15 cellular contexts compared by ENCODE assay signal in the genomic region with DNA sequence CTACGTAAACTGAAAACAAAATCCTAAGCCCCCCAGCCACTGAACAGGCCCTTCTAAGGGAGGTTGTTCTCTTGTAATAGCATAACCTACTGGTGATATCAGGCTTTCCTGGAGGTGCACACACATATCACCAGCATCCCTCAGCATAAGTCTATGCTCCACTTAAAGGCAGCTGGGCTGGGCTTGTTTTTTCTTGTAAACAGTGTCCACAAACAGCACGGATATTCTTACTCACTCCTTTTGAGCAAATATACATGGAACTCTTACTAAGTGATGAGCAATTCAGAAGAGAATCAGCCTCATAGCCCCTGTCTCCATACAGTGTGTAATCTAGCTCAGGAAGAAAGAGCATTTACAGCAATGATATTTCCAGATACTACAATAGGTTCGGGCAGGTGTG. TPM values are rescaled to one million over a fixed set of nuclear protein-coding genes. Genes with fewer than 3 reads are reported as not detected.
DNase-seq lines count a peak whose midpoint lies in the region; ATAC-seq and TF ChIP-seq lines count a peak whose summit lies in the region.
"Had no signal": no experiment of that assay in that cellular context is flagged by ENCODE, and none has a peak within 500 bp of the region (broad histone marks: within the 10 kb centered on the region; RNA-seq: fewer than 3 reads in every experiment).

No MANE protein-coding gene starts in this region.

- no peak overlapping the region for H2AK9ac ChIP-seq in IMR-90 (replicated peaks; ENCODE audit: low read depth, low read length, poor library complexity)

- H3K36me3 Mint-ChIP-seq in CD14-positive monocyte: no peaks in the 10 kb centered on the region
- H3K36me3 Mint-ChIP-seq: CD8-positive, alpha-beta T cell had no signal

- H2AK5ac ChIP-seq in IMR-90 (ENCODE audit: low read depth, low read length): no peak overlapping the region

- H2BK15ac ChIP-seq in IMR-90 (ENCODE audit: low read depth, low read length): no peak overlapping the region

- H2BK120ac ChIP-seq in IMR-90 (ENCODE audit: low read depth, low read length): no peak overlapping the region

- ATAC-seq in IMR-90 (ENCODE audit: low read depth): peak; percentile 83
- ATAC-seq: CD8-positive, alpha-beta T cell had no signal

- no peak overlapping the region for H3K4me3 Mint-ChIP-seq in CD14-positive monocyte
- H3K4me3 Mint-ChIP-seq: CD8-positive, alpha-beta T cell had no signal

- H2BK20ac ChIP-seq in IMR-90 (ENCODE audit: low read depth, low read length): no peak overlapping the region

- H3K79me1 ChIP-seq in IMR-90 (ENCODE audit: low read depth in 1 of 2, low read length in 2 of 2): no peaks in the 10 kb centered on the region

- H2BK5ac ChIP-seq in IMR-90 (ENCODE audit: low read depth, low read length, poor library complexity, severe bottlenecking): no peak overlapping the region

- no peak overlapping the region for H3K4ac ChIP-seq in IMR-90 (ENCODE audit: low read depth, low read length)

- H3K27ac Mint-ChIP-seq in CD14-positive monocyte: no peak overlapping the region
- H3K27ac Mint-ChIP-seq: CD8-positive, alpha-beta T cell had no signal

- in situ Hi-C loops in IMR-90 (cut with MboI; ENCODE audit: low sequenced_read_pairs): no loop called here

- dilution Hi-C loops in IMR-90 (cut with HindIII; ENCODE audit: low sequenced_read_pairs, unreplicated experiment): no loop called here

- H3K9me1 ChIP-seq in IMR-90 (ENCODE audit: insufficient read depth, low read length): no peaks in the 10 kb centered on the region

- WGBS in IMR-90 (ENCODE audit: extremely low coverage in 2 of 2, insufficient read length in 1 of 2), 2 experiments: no CpG with 5 or more reads among the region's 3 CpGs

- no peak overlapping the region for H2AFZ ChIP-seq in IMR-90 (replicated peaks; ENCODE audit: low read length, poor library complexity)
- H2AFZ ChIP-seq: GM23248 had no signal

- no peak overlapping the region for H3K9ac ChIP-seq in IMR-90 (ENCODE audit: low read depth, low read length)
- H3K9ac ChIP-seq: BLaER1, GM23248 had no signal

- no peak overlapping the region for H4K91ac ChIP-seq in IMR-90 (ENCODE audit: insufficient read depth, low read depth, low read length)

- no peak overlapping the region for H4K5ac ChIP-seq in IMR-90 (ENCODE audit: low read depth, low read length)

- peaks cover 8% of the 10 kb centered on the region for H3K27me3 ChIP-seq in IMR-90 (ENCODE audit: control insufficient read depth, insufficient read depth, low read length)
- H3K27me3 ChIP-seq in SJCRH30: no peaks in the 10 kb centered on the region
- H3K27me3 ChIP-seq: BLaER1 had no signal

- intact Hi-C loops in IMR-90 (cut with micrococcal nuclease): no loop called here
- intact Hi-C loops in CD14-positive monocyte (cut with micrococcal nuclease): no loop called here

- no peaks in the 10 kb centered on the region for H3K9me3 ChIP-seq in IMR-90 (ENCODE audit: control insufficient read depth, insufficient read depth, low read length)
- no peaks in the 10 kb centered on the region for H3K9me3 ChIP-seq in SJCRH30 (replicated peaks)
- H3K9me3 ChIP-seq: HAP-1 had no signal

- POLR2A ChIA-PET in IMR-90 (lab: Charles Lee; ENCODE audit: unreplicated experiment): no interaction called here

- H3K4me1 Mint-ChIP-seq in CD14-positive monocyte: no peaks in the 10 kb centered on the region

- H3K4me1 ChIP-seq in IMR-90 (ENCODE audit: control insufficient read depth, insufficient read depth, low read length) (no peaks in the 10 kb centered on the region), SJCRH30 (peaks cover 2% of the 10 kb centered on the region)
- H3K4me1 ChIP-seq: BLaER1, HAP-1 had no signal

- H3K27me3 Mint-ChIP-seq in CD14-positive monocyte (ENCODE audit: low read depth in 3 of 3): peaks cover 4 to 15% (median 11%) of the 10 kb centered on the region in 3 donors

- CTCF ChIA-PET in IMR-90 (lab: Yijun Ruan, JAX): no interaction called here

- H3K9me3 Mint-ChIP-seq in CD14-positive monocyte: peaks cover 0 to 8% (median 3%) of the 10 kb centered on the region in 7 donors
- H3K9me3 Mint-ChIP-seq: CD8-positive, alpha-beta T cell had no signal

- no peak overlapping the region for H3K23ac ChIP-seq in IMR-90 (ENCODE audit: low read depth, low read length)

- no peak overlapping the region for H3K27ac ChIP-seq in IMR-90 (ENCODE audit: insufficient read depth, low read length)
- H3K27ac ChIP-seq in SJCRH30: no peak overlapping the region
- H3K27ac ChIP-seq: BLaER1, GM23248 had no signal

- H3K4me3 ChIP-seq in IMR-90 (ENCODE audit: insufficient read depth, low read depth, low read length): no peak overlapping the region
- H3K4me3 ChIP-seq in epithelial cell of esophagus (ENCODE audit: low read length): no peak overlapping the region
- no peak overlapping the region for H3K4me3 ChIP-seq in SJCRH30
- H3K4me3 ChIP-seq: BLaER1, GM23248, HAP-1 had no signal

- no peak overlapping the region for H3K4me2 ChIP-seq in IMR-90 (ENCODE audit: low read depth, low read length)
- H3K4me2 ChIP-seq: BLaER1 had no signal

- no peak overlapping the region for H3K18ac ChIP-seq in IMR-90 (ENCODE audit: low read depth, low read length)

- no peak for TF ChIP-seq RAD21 in IMR-90 (IDR thresholded peaks at IDR 0.05; ENCODE audit: low read length)

- TF ChIP-seq CTCF in IMR-90 (conservative IDR thresholded peaks at IDR 0.05; ENCODE audit: low read depth, low read length) (no peak), epithelial cell of esophagus (IDR thresholded peaks at IDR 0.05; ENCODE audit: insufficient read depth, low read depth, low read length, missing control alignments) (no peak), CD14-positive monocyte (IDR thresholded peaks at IDR 0.05) (no peak)

- H3K36me3 ChIP-seq in IMR-90 (ENCODE audit: control insufficient read depth, insufficient read depth, low read length): no peaks in the 10 kb centered on the region
- no peaks in the 10 kb centered on the region for H3K36me3 ChIP-seq in SJCRH30
- H3K36me3 ChIP-seq: BLaER1, HAP-1 had no signal

- no peak overlapping the region for H4K8ac ChIP-seq in IMR-90 (ENCODE audit: low read depth in 2 of 2, low read length in 2 of 2)

- H3K14ac ChIP-seq in IMR-90 (replicated peaks; ENCODE audit: low read depth, low read length): no peak overlapping the region

- DNase-seq in DMS53 (lab: John Stamatoyannopoulos, UW): peak; percentile 24
- DNase-seq in IMR-90: peak; percentile 30
- peak; percentile 78 for DNase-seq in epithelial cell of esophagus (ENCODE audit: low read depth)
- no peak for DNase-seq in SJCRH30
- DNase-seq in NCI-H2107 (lab: John Stamatoyannopoulos, UW): no peak
- DNase-seq in islet precursor cell: no peak
- no peak for DNase-seq in CD14-positive monocyte (ENCODE audit: low spot score)
- DNase-seq: Calu3; CD8-positive, alpha-beta T cell; GDM1; GM23248 had no signal

- no peak for TF ChIP-seq POLR2A in IMR-90 (IDR thresholded peaks at IDR 0.05; ENCODE audit: low read depth, low read length)

- no peak overlapping the region for H3K56ac ChIP-seq in IMR-90 (ENCODE audit: extremely low read depth, insufficient read depth, low read length)

- no peaks in the 10 kb centered on the region for H4K20me1 ChIP-seq in IMR-90 (ENCODE audit: insufficient read depth, low read length)
- H4K20me1 ChIP-seq: BLaER1 had no signal

- no TSS peak for BruUV-seq in IMR-90 (replicated peaks; lab: Mats Ljungman, UMichigan)

TF ChIP-seq in IMR-90, 13 proteins besides CTCF, POLR2A, EP300 and RAD21:
- TF ChIP-seq RCOR1 (IDR thresholded peaks at IDR 0.05; ENCODE audit: insufficient replicate concordance, low read length) (no peak), CEBPB (IDR thresholded peaks at IDR 0.05; ENCODE audit: low read depth, low read length) (no peak)

RNA-seq across cellular contexts. Expression of a gene that starts 2.4 kb away (rescaled TPM):
- not detected in 2 replicates for total RNA-seq in IMR-90 (2012; rRNA removed)
- not detected in 2 replicates for polyA plus RNA-seq in IMR-90 (2012; rRNA removed)
- not detected in 2 replicates for polyA plus RNA-seq in IMR-90 (2012; cell fraction: cytosol; rRNA removed)
- not detected in 2 replicates for polyA plus RNA-seq in IMR-90 (2012; cell fraction: nucleus; rRNA removed; ENCODE audit: low replicate concordance)
- total RNA-seq in SJCRH30 (2014; rRNA removed; shearing (Covaris generic)): not detected in 2 replicates
- polyA plus RNA-seq in CD14-positive monocyte: not detected
- total RNA-seq: Calu3; CD8-positive, alpha-beta T cell; GM23248; H4; HT-29 had no signal
- polyA plus RNA-seq: GM23248 had no signal

RNA-seq across cellular contexts. Expression of a gene that starts 5.9 kb away (rescaled TPM):
- not detected in 2 replicates for total RNA-seq in IMR-90 (2012; rRNA removed)
- polyA plus RNA-seq in IMR-90 (2012; rRNA removed): not detected in 2 replicates
- polyA plus RNA-seq in IMR-90 (2012; cell fraction: cytosol; rRNA removed): not detected in 2 replicates
- polyA plus RNA-seq in IMR-90 (2012; cell fraction: nucleus; rRNA removed; ENCODE audit: low replicate concordance): not detected in 2 replicates
- 0.58 and 1.1 TPM in 2 replicates for total RNA-seq in SJCRH30 (2014; rRNA removed; shearing (Covaris generic))
- not detected for polyA plus RNA-seq in CD14-positive monocyte
- total RNA-seq: Calu3; CD8-positive, alpha-beta T cell; GM23248; H4; HT-29 had no signal
- polyA plus RNA-seq: GM23248 had no signal

RNA-seq across cellular contexts. Expression of a gene that starts 13.6 kb away (rescaled TPM):
- total RNA-seq in IMR-90 (2012; rRNA removed): not detected in 2 replicates
- polyA plus RNA-seq in IMR-90 (2012; rRNA removed): not detected in 2 replicates
- polyA plus RNA-seq in IMR-90 (2012; cell fraction: cytosol; rRNA removed): not detected in 2 replicates
- polyA plus RNA-seq in IMR-90 (2012; cell fraction: nucleus; rRNA removed; ENCODE audit: low replicate concordance): not detected in 2 replicates
- not detected in 2 replicates for total RNA-seq in SJCRH30 (2014; rRNA removed; shearing (Covaris generic))
- polyA plus RNA-seq in CD14-positive monocyte: not detected
- total RNA-seq: Calu3; CD8-positive, alpha-beta T cell; GM23248; H4; HT-29 had no signal
- polyA plus RNA-seq: GM23248 had no signal

RNA-seq across cellular contexts. Expression of a gene that starts 44.6 kb away (rescaled TPM):
- total RNA-seq in IMR-90 (2012; rRNA removed): not detected in 2 replicates
- not detected in 2 replicates for polyA plus RNA-seq in IMR-90 (2012; rRNA removed)
- polyA plus RNA-seq in IMR-90 (2012; cell fraction: cytosol; rRNA removed): not detected in 2 replicates
- polyA plus RNA-seq in IMR-90 (2012; cell fraction: nucleus; rRNA removed; ENCODE audit: low replicate concordance): 0.02 TPM in 1 of 2 replicates, not detected in the other
- 0.10 TPM in 1 of 2 replicates, not detected in the other for total RNA-seq in SJCRH30 (2014; rRNA removed; shearing (Covaris generic))
- polyA plus RNA-seq in CD14-positive monocyte: not detected
- total RNA-seq: Calu3, GM23248, HT-29 had no signal
- polyA plus RNA-seq: GM23248 had no signal

Comparison
In these comparisons a context has a peak if more than half of its experiments do, and no peak if none do; other contexts are left out.
1. DNase-seq: peak in DMS53 (single experiment), IMR-90 (single experiment) and epithelial cell of esophagus (single experiment); none in SJCRH30 (0 of 2), NCI-H2107 (single experiment), islet precursor cell (single experiment) and CD14-positive monocyte (single experiment).